ENCODE assay signal across 17 cellular contexts in the genomic region with DNA sequence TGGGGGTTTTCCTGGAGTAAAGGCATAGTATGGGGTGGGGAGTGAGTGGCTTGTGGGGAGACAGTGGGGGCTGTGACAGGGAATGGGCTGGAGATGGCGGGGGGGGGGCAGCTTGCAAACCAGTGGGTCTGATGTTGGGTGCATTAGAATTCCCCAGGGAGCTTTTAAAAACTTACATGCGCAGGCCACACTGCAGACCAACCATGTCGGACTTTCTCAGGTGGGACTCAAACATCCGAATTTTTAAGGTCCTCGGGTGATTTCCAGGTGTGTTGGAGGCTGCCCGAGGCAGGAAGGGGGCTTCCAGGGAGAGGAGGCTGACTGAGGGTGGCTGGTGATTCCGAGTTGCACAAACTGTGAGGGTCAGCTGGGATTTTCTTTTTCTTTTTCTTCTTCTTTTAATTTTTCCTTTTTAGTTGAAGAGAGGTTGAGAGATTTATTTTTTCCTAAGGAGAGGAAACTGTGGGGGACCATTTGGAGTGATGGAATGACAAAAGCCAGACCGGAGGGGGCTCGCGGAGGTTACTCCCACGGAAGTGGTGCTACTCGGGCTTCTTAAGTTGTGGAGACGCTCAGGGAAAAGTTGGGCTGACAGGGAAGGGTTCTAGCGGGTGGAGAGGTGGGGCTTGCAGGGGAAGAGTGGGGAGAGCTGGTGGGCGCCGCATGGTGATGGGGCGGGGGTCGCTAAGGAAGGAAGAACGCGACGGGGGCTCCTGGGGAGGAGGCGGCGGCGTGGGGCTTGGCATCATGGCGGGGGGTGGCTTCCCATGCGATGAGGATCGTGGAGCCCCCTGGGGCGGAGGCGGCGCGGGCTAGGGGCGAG. TPM values are rescaled to one million over a fixed set of nuclear protein-coding genes. Genes with fewer than 3 reads are reported as not detected.
A peak's percentile ranks its signal among the peaks of the same experiment; 100 is the strongest.
DNase-seq lines count a peak whose midpoint lies in the region; ATAC-seq and TF ChIP-seq lines count a peak whose summit lies in the region.
"Had no signal": no experiment of that assay in that cellular context is flagged by ENCODE, and none has a peak within 500 bp of the region (broad histone marks: within the 10 kb centered on the region; RNA-seq: fewer than 3 reads in every experiment).

No MANE protein-coding gene starts in this region.

- no peaks in the 10 kb centered on the region for H3K9me3 ChIP-seq in MG63
- H3K9me3 ChIP-seq in mesodermal cell (ENCODE audit: control insufficient read depth, low read length) = no peaks in the 10 kb centered on the region
- H3K9me3 ChIP-seq: esophagus squamous epithelium, spleen had no signal

- TF ChIP-seq CTCF in RWPE1 (conservative IDR thresholded peaks at IDR 0.05; ENCODE audit: low read depth) = no peak
- no peak for TF ChIP-seq CTCF in MCF 10A (IDR thresholded peaks at IDR 0.05; ENCODE audit: unreplicated experiment)

- peak overlapping the region; percentile 63 for H3K4me3 ChIP-seq in MG63
- peak overlapping the region; percentile 59 for H3K4me3 ChIP-seq in mesodermal cell (ENCODE audit: extremely low read depth, insufficient read depth, low read length, poor library complexity, severe bottlenecking)
- H3K4me3 ChIP-seq: esophagus squamous epithelium, spleen had no signal

- no peaks in the 10 kb centered on the region for H3K36me3 Mint-ChIP-seq in MCF 10A (ENCODE audit: insufficient read depth, unreplicated experiment)

- POLR2A ChIA-PET in RWPE1 (lab: Yijun Ruan, JAX; ENCODE audit: low non-redundant PET) = no interaction called here
- POLR2A ChIA-PET in MCF 10A (lab: Yijun Ruan, JAX) = no interaction called here

- H3K36me3 ChIP-seq in MG63 (no peaks in the 10 kb centered on the region; the same call in 1 of the 2 replicates), mesodermal cell (ENCODE audit: control insufficient read depth, insufficient read depth, low read length) (peaks cover 23% of the 10 kb centered on the region)
- H3K36me3 ChIP-seq: esophagus squamous epithelium, spleen had no signal

- no peak overlapping the region for H3K4me3 Mint-ChIP-seq in MCF 10A (ENCODE audit: unreplicated experiment)
- H3K4me3 Mint-ChIP-seq: activated naive CD8-positive, alpha-beta T cell treated with anti-CD3 and anti-CD28 coated beads for 36 hours had no signal

- H3K4me1 ChIP-seq in mesodermal cell (ENCODE audit: control insufficient read depth, insufficient read depth, low read length, poor library complexity, severe bottlenecking) = peaks cover 17% of the 10 kb centered on the region
- H3K4me1 ChIP-seq: esophagus squamous epithelium had no signal

- intact Hi-C loops in MCF 10A (cut with micrococcal nuclease) = no loop called here

- BruUV-seq in MCF 10A (replicated peaks; lab: Mats Ljungman, UMichigan) = no TSS peak

- CTCF ChIA-PET in RWPE1 (lab: Yijun Ruan, JAX) = no interaction called here
- CTCF ChIA-PET in MCF 10A (lab: Yijun Ruan, JAX) = interaction anchor here (0.6 kb wide), 2 partner anchors 53 to 89 kb away, joined by 4 read pairs; no protein-coding TSS in a partner anchor

- ATAC-seq in HG02852 (IDR thresholded peaks at IDR 0.05; ENCODE audit: unreplicated experiment) = no peak
- ATAC-seq: HepG2 had no signal

- no peaks in the 10 kb centered on the region for H3K9me3 Mint-ChIP-seq in MCF 10A (ENCODE audit: unreplicated experiment)
- H3K9me3 Mint-ChIP-seq: activated naive CD8-positive, alpha-beta T cell treated with anti-CD3 and anti-CD28 coated beads for 36 hours had no signal

- peaks cover 18% of the 10 kb centered on the region for H3K27me3 ChIP-seq in MG63

- DNase-seq in EL (peak; percentile 51), MG63 (peak; percentile 54), cerebellar cortex (ENCODE audit: low spot score) (peak; percentile 53), mucosa of gallbladder (ENCODE audit: low spot score) (no peak), RWPE1 (ENCODE audit: low spot score) (no peak), MCF 10A (ENCODE audit: unreplicated experiment) (no peak)
- DNase-seq: activated naive CD8-positive, alpha-beta T cell treated with anti-CD3 and anti-CD28 coated beads for 36 hours; AML-193; esophagus squamous epithelium; NCI-H446; spleen; T-helper 1 cell had no signal

- H3K27me3 Mint-ChIP-seq in MCF 10A (ENCODE audit: insufficient read depth, unreplicated experiment) = peaks cover 78% of the 10 kb centered on the region

- peaks cover 5% of the 10 kb centered on the region for H3K4me1 Mint-ChIP-seq in MCF 10A (ENCODE audit: insufficient read depth, unreplicated experiment)

- H3K27ac ChIP-seq in mesodermal cell (ENCODE audit: low read depth, low read length, severe bottlenecking) (no peak overlapping the region), RWPE1 (no peak overlapping the region)
- H3K27ac ChIP-seq: esophagus squamous epithelium, spleen had no signal

- 1 to 2% methylated on average over 18 to 23 of the region's 32 CpGs for WGBS in mesodermal cell (ENCODE audit: insufficient coverage in 2 of 2), 2 experiments

- H3K27ac Mint-ChIP-seq in MCF 10A (ENCODE audit: low read depth, unreplicated experiment) = no peak overlapping the region
- H3K27ac Mint-ChIP-seq: activated naive CD8-positive, alpha-beta T cell treated with anti-CD3 and anti-CD28 coated beads for 36 hours had no signal

RNA-seq across cellular contexts. Expression of gene CACNG8, which starts 1.0 kb away (rescaled TPM):
- 0.05 TPM in 1 of 2 replicates, not detected in the other for total RNA-seq in MG63 (2014; rRNA removed; shearing (Covaris generic); ENCODE audit: low replicate concordance)
- polyA plus RNA-seq in mesodermal cell (2013, experiment 1 of 2) = 4.6 TPM
- 3.3 TPM for polyA plus RNA-seq in mesodermal cell (2013, experiment 2 of 2)
- total RNA-seq in mucosa of gallbladder (0.12 TPM), MCF 10A (2022) (0.16 TPM in 1 of 2 replicates, not detected in the other)
- total RNA-seq: activated naive CD8-positive, alpha-beta T cell treated with anti-CD3 and anti-CD28 coated beads for 36 hours; esophagus squamous epithelium; HepG2; osteocyte had no signal
- polyA plus RNA-seq: HepG2 had no signal

RNA-seq across cellular contexts. Expression of gene CACNG6, which starts 29.7 kb away (rescaled TPM):
- 0.43 TPM in 1 of 2 replicates, not detected in the other for total RNA-seq in MG63 (2014; rRNA removed; shearing (Covaris generic); ENCODE audit: low replicate concordance)
- 3.6 TPM for polyA plus RNA-seq in mesodermal cell (2013, experiment 1 of 2)
- 3.2 TPM for polyA plus RNA-seq in mesodermal cell (2013, experiment 2 of 2)
- not detected for total RNA-seq in mucosa of gallbladder
- total RNA-seq in MCF 10A (2022) = not detected in 2 replicates
- total RNA-seq: activated naive CD8-positive, alpha-beta T cell treated with anti-CD3 and anti-CD28 coated beads for 36 hours; HepG2; osteocyte; spleen; subcutaneous adipose tissue had no signal
- polyA plus RNA-seq: HepG2, spleen had no signal

RNA-seq across cellular contexts. Expression of gene CACNG7, which starts 52.7 kb away (rescaled TPM):
- not detected in 2 replicates for total RNA-seq in MG63 (2014; rRNA removed; shearing (Covaris generic); ENCODE audit: low replicate concordance)
- polyA plus RNA-seq in mesodermal cell (2013, experiment 1 of 2) = 60.5 TPM
- polyA plus RNA-seq in mesodermal cell (2013, experiment 2 of 2) = 35.9 TPM
- total RNA-seq in mucosa of gallbladder (not detected), MCF 10A (2022) (not detected in 2 replicates)
- total RNA-seq: activated naive CD8-positive, alpha-beta T cell treated with anti-CD3 and anti-CD28 coated beads for 36 hours; esophagus squamous epithelium; HepG2; osteocyte; spleen; subcutaneous adipose tissue had no signal
- polyA plus RNA-seq: HepG2, spleen had no signal

Comparison
In these comparisons a context has a peak if more than half of its experiments do, and no peak if none do; other contexts are left out.
1. DNase-seq: peak in EL (single experiment), MG63 (single experiment) and cerebellar cortex (single experiment); none in mucosa of gallbladder (single experiment), RWPE1 (single experiment) and MCF 10A (single experiment).